In genomic region chr3:52012699-52013098, GRCh38 we compare ENCODE assay signal across 1 cellular context.
TF ChIP-seq lines count a peak whose summit lies in the region.

No MANE protein-coding gene starts in this region.

TF ChIP-seq in endothelial cell of umbilical vein, 7 proteins besides CTCF, POLR2A, EP300 and RAD21:
- TF ChIP-seq EZH2 (IDR thresholded peaks at IDR 0.05; ENCODE audit: borderline replicate concordance, low read depth, low read length, severe bottlenecking) = no peak
- TF ChIP-seq MAX (IDR thresholded peaks at IDR 0.05; ENCODE audit: insufficient read depth, insufficient read length) = no peak
- no peak for TF ChIP-seq MYC (IDR thresholded peaks at IDR 0.05; ENCODE audit: low read depth, low read length)
- TF ChIP-seq GATA2 (IDR thresholded peaks at IDR 0.05; ENCODE audit: insufficient read depth, insufficient read length, low read depth, low read length) = no peak
- TF ChIP-seq FOS (IDR thresholded peaks at IDR 0.05; ENCODE audit: borderline replicate concordance, insufficient read depth, low read length) = no peak
- no peak for TF ChIP-seq POLR2AphosphoS5 (IDR thresholded peaks at IDR 0.05; ENCODE audit: insufficient read depth, low read depth, low read length)
- TF ChIP-seq JUN (IDR thresholded peaks at IDR 0.05; ENCODE audit: borderline replicate concordance, insufficient read depth, insufficient read length, low read depth) = no peak
